Comparison of ENCODE assay signal across 1 cellular context in genomic region chr19:2837430-2837829, GRCh38.
TF ChIP-seq lines count a peak whose summit lies in the region.

No MANE protein-coding gene starts in this region.

TF ChIP-seq in HepG2, 621 proteins besides CTCF, POLR2A, EP300 and RAD21 (continued from another document and continues in another):
- TF ChIP-seq YEATS4 (CRISPR knock-in tag; IDR thresholded peaks at IDR 0.05; ENCODE audit: borderline replicate concordance) (no peak), ZNF24 (IDR thresholded peaks at IDR 0.05) (no peak), TAF1 (CRISPR knock-in tag; IDR thresholded peaks at IDR 0.05) (no peak), PAXIP1 (CRISPR knock-in tag; conservative IDR thresholded peaks at IDR 0.05) (peak; percentile 74), ZFY (CRISPR knock-in tag; IDR thresholded peaks at IDR 0.05) (no peak), BCL3 (CRISPR knock-in tag; IDR thresholded peaks at IDR 0.05) (no peak), SP1 (IDR thresholded peaks at IDR 0.05) (no peak), SP1 (CRISPR knock-in tag; IDR thresholded peaks at IDR 0.05) (no peak), ZNF292 (CRISPR knock-in tag; IDR thresholded peaks at IDR 0.05; ENCODE audit: borderline replicate concordance, low read depth) (no peak; the same call in 1 of the 2 replicates), PITX1 (CRISPR knock-in tag; IDR thresholded peaks at IDR 0.05) (peak; percentile 59; the same call in 1 of the 2 replicates), SKI (IDR thresholded peaks at IDR 0.05; ENCODE audit: partially characterized antibody) (peak; percentile 58), ZNF142 (CRISPR knock-in tag; IDR thresholded peaks at IDR 0.05) (0 out of 2 replicates have a peak, but pooled peaks have one; percentile 30), LCORL (IDR thresholded peaks at IDR 0.05) (no peak), LCORL (CRISPR knock-in tag; IDR thresholded peaks at IDR 0.05) (peak; percentile 85; the same call in 1 of the 2 replicates), RFX5 (IDR thresholded peaks at IDR 0.05; ENCODE audit: low read depth, low read length) (no peak), ZMYM2 (CRISPR knock-in tag; IDR thresholded peaks at IDR 0.05) (peak; percentile 18; the same call in 1 of the 2 replicates), HHEX (CRISPR knock-in tag; IDR thresholded peaks at IDR 0.05) (no peak), ZNF720 (CRISPR knock-in tag; IDR thresholded peaks at IDR 0.05) (no peak), ZBTB4 (CRISPR knock-in tag; IDR thresholded peaks at IDR 0.05; ENCODE audit: borderline replicate concordance) (no peak), TFE3 (CRISPR knock-in tag; IDR thresholded peaks at IDR 0.05) (no peak), KMT2B (CRISPR knock-in tag; IDR thresholded peaks at IDR 0.05) (no peak), HOXA3 (CRISPR knock-in tag; IDR thresholded peaks at IDR 0.05) (peak; percentile 29; the same call in 1 of the 2 replicates), ZNF180 (CRISPR knock-in tag; IDR thresholded peaks at IDR 0.05; ENCODE audit: borderline replicate concordance, low read depth) (no peak), ZNF383 (CRISPR knock-in tag; IDR thresholded peaks at IDR 0.05; ENCODE audit: borderline replicate concordance) (no peak), ZBTB20 (CRISPR knock-in tag; IDR thresholded peaks at IDR 0.05; ENCODE audit: borderline replicate concordance, low read depth) (no peak), DR1 (CRISPR knock-in tag; IDR thresholded peaks at IDR 0.05) (no peak), RFX1 (IDR thresholded peaks at IDR 0.05) (no peak), ZKSCAN8 (CRISPR knock-in tag; IDR thresholded peaks at IDR 0.05; ENCODE audit: borderline replicate concordance) (no peak), SMYD3 (CRISPR knock-in tag; IDR thresholded peaks at IDR 0.05) (no peak), ARNT2 (CRISPR knock-in tag; IDR thresholded peaks at IDR 0.05; ENCODE audit: low read depth) (no peak), JARID2 (CRISPR knock-in tag; IDR thresholded peaks at IDR 0.05; ENCODE audit: insufficient replicate concordance) (no peak), NCOR1 (IDR thresholded peaks at IDR 0.05; ENCODE audit: borderline replicate concordance, low read length) (peak; percentile 42; the same call in 1 of the 2 replicates), PHF8 (CRISPR knock-in tag; IDR thresholded peaks at IDR 0.05) (no peak), ZFP1 (CRISPR knock-in tag; IDR thresholded peaks at IDR 0.05) (no peak), KLF15 (CRISPR knock-in tag; IDR thresholded peaks at IDR 0.05; ENCODE audit: borderline replicate concordance) (no peak), SRSF9 (IDR thresholded peaks at IDR 0.05; ENCODE audit: borderline replicate concordance, insufficient read depth, low read depth, low read length, poor library complexity, severe bottlenecking) (no peak), ZNF317 (CRISPR knock-in tag; IDR thresholded peaks at IDR 0.05) (no peak), IRF2 (CRISPR knock-in tag; IDR thresholded peaks at IDR 0.05) (no peak), ZNF562 (CRISPR knock-in tag; IDR thresholded peaks at IDR 0.05; ENCODE audit: borderline replicate concordance) (no peak), IKZF5 (CRISPR knock-in tag; IDR thresholded peaks at IDR 0.05) (peak; percentile 63), PHF21A (CRISPR knock-in tag; IDR thresholded peaks at IDR 0.05) (peak; percentile 52; the same call in 1 of the 2 replicates), TRIM24 (CRISPR knock-in tag; IDR thresholded peaks at IDR 0.05) (no peak), CREM (IDR thresholded peaks at IDR 0.05) (no peak), CREM (CRISPR knock-in tag; IDR thresholded peaks at IDR 0.05) (no peak), HNRNPLL (IDR thresholded peaks at IDR 0.05; ENCODE audit: low read depth, low read length, poor library complexity, severe bottlenecking) (no peak), KLF16 (CRISPR knock-in tag; IDR thresholded peaks at IDR 0.05) (peak in 1 of 2 experiments; percentile 44; a peak in 1 of 4 replicates), SIX4 (CRISPR knock-in tag; IDR thresholded peaks at IDR 0.05) (no peak), ZNF512 (CRISPR knock-in tag; IDR thresholded peaks at IDR 0.05) (no peak)
